ENCODE assay signal across 8 cellular contexts in genomic region chr22:50696799-50697561, GRCh38. TPM values are rescaled to one million over a fixed set of nuclear protein-coding genes. Genes with fewer than 3 reads are reported as not detected.
DNase-seq lines count a peak whose midpoint lies in the region; ATAC-seq and TF ChIP-seq lines count a peak whose summit lies in the region.

No MANE protein-coding gene starts in this region.

- H3K27me3 ChIP-seq in GM23248 (replicated peaks; ENCODE audit: insufficient read depth) (no peaks in the 10 kb centered on the region), ascending aorta (no peaks in the 10 kb centered on the region), right atrium auricular region (no peaks in the 10 kb centered on the region), sigmoid colon (peaks cover 0 to 7% (median 0%) of the 10 kb centered on the region in 3 donors)

- no peak for ATAC-seq in GM21576 (IDR thresholded peaks at IDR 0.05; ENCODE audit: unreplicated experiment)

- no peak for TF ChIP-seq EP300 in sigmoid colon (IDR thresholded peaks at IDR 0.05)

- no peaks in the 10 kb centered on the region for H3K9me2 ChIP-seq in GM23248 (ENCODE audit: insufficient read depth)

- 2 to 3% methylated on average over 7 to 18 of the region's 58 CpGs for WGBS in GM23248 (ENCODE audit: low coverage in 1 of 2, low lambda C conversion rate in 2 of 2, missing lambda C conversion rate in 2 of 2), 2 experiments
- WGBS in sigmoid colon, 2 donors, result 28 to 67% methylated on average over 55 to 57 of the region's 58 CpGs

- H3K4me3 ChIP-seq in GM23248 (peak overlapping the region; percentile 53), ascending aorta (peak overlapping the region; percentile 36 to 41), right atrium auricular region (peak overlapping the region; percentile 47 to 55), sigmoid colon (peak overlapping the region; percentile 45 to 63 (median 52))

- DNase-seq in GM23248 (peak; percentile 65), ascending aorta (ENCODE audit: low spot score in 2 of 2) (peak in 1 of 2 donors; percentile 45), right atrium auricular region (ENCODE audit: low spot score) (no peak), sigmoid colon (peak; percentile 64), erythroblast (lab: John Stamatoyannopoulos, UW) (no peak)
- DNase-seq in NK-92 treated with Interleukin-12 subunit alpha and Interleukin-12 subunit beta, amount 100 ng/mL, for 24 hours (lab: John Stamatoyannopoulos, UW), result no peak
- no peak for DNase-seq in activated CD4-positive, CD25-positive, alpha-beta regulatory T cell (lab: John Stamatoyannopoulos, UW)

- peak overlapping the region; percentile 71 for H2AFZ ChIP-seq in GM23248

- in situ Hi-C loops in GM23248 (cut with MboI), result no loop called here

- H3K79me2 ChIP-seq in GM23248 (ENCODE audit: insufficient read depth), result no peaks in the 10 kb centered on the region

- H3K9me3 ChIP-seq in GM23248 (ENCODE audit: low read depth) (no peaks in the 10 kb centered on the region), ascending aorta (no peaks in the 10 kb centered on the region), right atrium auricular region (peaks cover 0 to 2% of the 10 kb centered on the region in 2 donors), sigmoid colon (no peaks in the 10 kb centered on the region)

- TF ChIP-seq CTCF in ascending aorta (IDR thresholded peaks at IDR 0.05) (no peak), right atrium auricular region (IDR thresholded peaks at IDR 0.05) (peak; percentile 30 to 53), sigmoid colon (IDR thresholded peaks at IDR 0.05) (peak in 2 of 4 experiments; percentile 28 to 32)

- H3K4me1 ChIP-seq in GM23248 (ENCODE audit: insufficient read depth), result no peaks in the 10 kb centered on the region
- H3K4me1 ChIP-seq in ascending aorta, result no peaks in the 10 kb centered on the region
- peaks cover 0 to 34% of the 10 kb centered on the region in 2 donors for H3K4me1 ChIP-seq in right atrium auricular region
- H3K4me1 ChIP-seq in sigmoid colon, result peaks cover 0 to 17% (median 14%) of the 10 kb centered on the region in 4 donors

- H3K9ac ChIP-seq in GM23248, result no peak overlapping the region

- TF ChIP-seq POLR2A in sigmoid colon (IDR thresholded peaks at IDR 0.05) (no peak), erythroblast (IDR thresholded peaks at IDR 0.05; ENCODE audit: low read length) (no peak)

- H3K36me3 ChIP-seq in GM23248 (ENCODE audit: low read depth) (no peaks in the 10 kb centered on the region), ascending aorta (no peaks in the 10 kb centered on the region), right atrium auricular region (no peaks in the 10 kb centered on the region), sigmoid colon (no peaks in the 10 kb centered on the region)

- H3F3A ChIP-seq in GM23248 (ENCODE audit: insufficient read depth), result 0 out of 2 replicates have a peak, but pooled peaks cover 7% of the 10 kb centered on the region

- intact Hi-C loops in ascending aorta (cut with DNase I), result no loop called here
- intact Hi-C loops in sigmoid colon (cut with DNase I), result loop anchor here (5.0 kb wide), 1 partner anchor 70 kb away; the partner anchor contains the start of gene ARSA

- H3K4me2 ChIP-seq in GM23248 (ENCODE audit: unreplicated experiment), result peak overlapping the region; percentile 64

- no peaks in the 10 kb centered on the region for H4K20me1 ChIP-seq in GM23248 (ENCODE audit: insufficient read depth)

- H3K27ac ChIP-seq in GM23248 (no peak overlapping the region), ascending aorta (no peak overlapping the region), right atrium auricular region (no peak overlapping the region), sigmoid colon (peak overlapping the region in 1 of 4 donors; percentile 18)

RNA-seq across cellular contexts. Expression of gene SHANK3, which starts 24.4 kb away (rescaled TPM):
- 0.51 and 0.97 TPM in 2 replicates for total RNA-seq in GM23248 (2014; rRNA removed; shearing (Covaris generic))
- polyA plus RNA-seq in GM23248 (2016; fragmentation: Nextera tagmentation; extraction: Ambion mirVana) (0.08 and 0.10 TPM in 2 replicates), sigmoid colon (1 to 10 TPM in 1 of 3 donors, under 1 TPM in 2; 0.23 to 6.6 (median 0.60) TPM)
- total RNA-seq in ascending aorta (128 TPM), right atrium auricular region (10 to 100 TPM in 1 of 2 donors, 1 to 10 TPM in 1; 8.2 to 12.3 TPM), sigmoid colon (10 to 100 TPM in 1 of 4 donors, 1 to 10 TPM in 3; 2.5 to 14.4 (median 3.7) TPM)

RNA-seq across cellular contexts. Expression of gene ACR, which starts 41.0 kb away (rescaled TPM):
- not detected in 2 replicates for total RNA-seq in GM23248 (2014; rRNA removed; shearing (Covaris generic))
- polyA plus RNA-seq in GM23248 (2016; fragmentation: Nextera tagmentation; extraction: Ambion mirVana) (not detected in 2 replicates), sigmoid colon (under 1 TPM in 1 of 3 donors, not detected in 2; 0.06 TPM)
- total RNA-seq in ascending aorta (not detected), right atrium auricular region (under 1 TPM in 1 of 2 donors, not detected in 1; 0.39 TPM), sigmoid colon (under 1 TPM in 1 of 4 donors, not detected in 3; 0.68 TPM)

Comparison
In these comparisons a context has a peak if more than half of its experiments do, and no peak if none do; other contexts are left out.
1. DNase-seq: peak in GM23248 (single experiment) and sigmoid colon (single experiment); none in right atrium auricular region (single experiment), NK-92 treated with Interleukin-12 subunit alpha and Interleukin-12 subunit beta, amount 100 ng/mL, for 24 hours (single experiment), activated CD4-positive, CD25-positive, alpha-beta regulatory T cell (0 of 4) and erythroblast (0 of 2).
2. CTCF ChIP-seq: peak in right atrium auricular region (2 of 2); none in ascending aorta (0 of 3).
3. Peak in every context shown above with its lines, with median percentiles within 50 percentile points of each other: H3K4me3 ChIP-seq.